ENCODE assay signal across 1 cellular context in genomic region chr4:40200881-40201797, GRCh38.
TF ChIP-seq lines count a peak whose summit lies in the region.

No MANE protein-coding gene starts in this region.

TF ChIP-seq in K562, 482 proteins besides CTCF, POLR2A, EP300 and RAD21 (continued from another document):
- TF ChIP-seq RREB1 (CRISPR knock-in tag; IDR thresholded peaks at IDR 0.05) (no peak), OTX1 (CRISPR knock-in tag; IDR thresholded peaks at IDR 0.05) (no peak), ZNF140 (CRISPR knock-in tag; IDR thresholded peaks at IDR 0.05) (no peak), CC2D1A (IDR thresholded peaks at IDR 0.05) (no peak), ZNF77 (CRISPR knock-in tag; IDR thresholded peaks at IDR 0.05) (no peak), E2F4 (CRISPR knock-in tag; IDR thresholded peaks at IDR 0.05; ENCODE audit: low read depth) (no peak), NEUROD1 (IDR thresholded peaks at IDR 0.05; ENCODE audit: borderline replicate concordance, low read depth, low read length, partially characterized antibody) (no peak), ETV1 (tag; conservative IDR thresholded peaks at IDR 0.05; ENCODE audit: low read depth) (no peak), ZNF830 (CRISPR knock-in tag; IDR thresholded peaks at IDR 0.05) (no peak), CXXC5 (CRISPR knock-in tag; IDR thresholded peaks at IDR 0.05) (peak; percentile 69; the same call in 1 of the 2 replicates), GTF2F1 (IDR thresholded peaks at IDR 0.05; ENCODE audit: low read depth, low read length) (no peak), SRSF3 (IDR thresholded peaks at IDR 0.05; ENCODE audit: insufficient read depth, low read length) (no peak), ZFP91 (CRISPR knock-in tag; IDR thresholded peaks at IDR 0.05) (no peak), ATF4 (CRISPR knock-in tag; IDR thresholded peaks at IDR 0.05) (no peak), ZNF449 (CRISPR knock-in tag; IDR thresholded peaks at IDR 0.05) (no peak), PKNOX1 (IDR thresholded peaks at IDR 0.05) (no peak), RNF2 (IDR thresholded peaks at IDR 0.05) (no peak), ZNF695 (CRISPR knock-in tag; IDR thresholded peaks at IDR 0.05) (no peak), PRPF4 (IDR thresholded peaks at IDR 0.05; ENCODE audit: insufficient read depth, low read depth, low read length, poor library complexity, severe bottlenecking) (no peak), TRIM25 (IDR thresholded peaks at IDR 0.05; ENCODE audit: borderline replicate concordance) (no peak), NCOA2 (IDR thresholded peaks at IDR 0.05; ENCODE audit: partially characterized antibody in 2 of 2) (peak in 1 of 2 experiments; percentile 38), ZBTB11 (CRISPR knock-in tag; IDR thresholded peaks at IDR 0.05) (peak in 1 of 3 experiments; percentile 40; a peak in 1 of 6 replicates)
